ENCODE assay signal across 8 cellular contexts in the genomic region with DNA sequence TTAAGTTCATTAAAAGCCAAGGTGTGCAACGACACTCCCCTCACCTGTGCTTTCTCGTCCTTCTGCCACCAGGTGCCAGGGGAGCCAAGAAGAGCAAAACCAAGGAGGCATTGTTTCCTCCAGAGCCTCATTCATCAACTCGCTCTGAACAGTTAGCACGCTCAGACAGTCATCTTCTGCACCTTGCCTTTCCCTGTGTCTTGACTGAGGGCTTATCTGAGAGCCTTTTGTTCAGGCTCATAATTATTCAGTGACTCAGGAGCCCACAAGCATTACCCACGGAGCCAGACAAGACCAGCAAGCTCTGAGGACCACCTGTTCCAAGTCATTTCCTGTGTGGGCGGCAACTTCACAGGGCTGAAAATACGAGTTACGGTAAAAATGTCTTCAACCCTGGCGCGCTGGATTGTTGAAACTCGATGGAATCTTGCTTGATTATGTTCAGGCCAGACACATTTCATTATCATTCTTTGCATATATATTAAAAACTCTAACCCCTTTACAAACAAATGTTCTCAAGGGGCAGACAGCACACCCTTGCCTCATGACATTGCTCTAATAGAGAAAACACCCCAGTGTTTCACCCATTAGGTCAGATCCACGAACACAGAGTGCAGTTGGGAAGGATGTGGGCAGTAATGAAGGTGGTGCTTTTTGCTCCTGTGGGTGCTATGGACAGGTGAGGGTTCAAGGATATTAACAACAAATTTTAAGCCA.
DNase-seq lines count a peak whose midpoint lies in the region; ATAC-seq and TF ChIP-seq lines count a peak whose summit lies in the region.

No MANE protein-coding gene starts in this region.

- ATAC-seq in mucosa of descending colon = peak; percentile 31

- in situ Hi-C loops in ACHN (cut with HindIII; ENCODE audit: low pct_ligation_motif_present, low pct_unique_long_range_greater_than_20kb, low sequenced_read_pairs) = no loop called here
- in situ Hi-C loops in G401 (cut with HindIII; ENCODE audit: low sequenced_read_pairs) = no loop called here

- no peaks in the 10 kb centered on the region for H3K36me3 ChIP-seq in mucosa of descending colon (ENCODE audit: low read depth)

- DNase-seq in ACHN (peak; percentile 6), NAMALWA (ENCODE audit: low spot score) (peak; percentile 57), mucosa of descending colon (no peak), NCI-H446 (lab: John Stamatoyannopoulos, UW) (no peak), G401 (ENCODE audit: low spot score) (no peak), NCI-H2227 treated with DMSO at 0.1 percent for 48 hours (lab: John Stamatoyannopoulos, UW) (no peak), DMS 273 treated with DMSO at 0.1 percent for 48 hours (lab: John Stamatoyannopoulos, UW) (no peak)
- DNase-seq in activated T-cell treated with anti-CD3 and anti-CD28 coated beads, Interleukin-2, amount 50 U/mL, for 1 hour = peak; percentile 46

- H3K4me3 ChIP-seq in mucosa of descending colon = no peak overlapping the region

- TF ChIP-seq CTCF in mucosa of descending colon (IDR thresholded peaks at IDR 0.05) = no peak

- no peaks in the 10 kb centered on the region for H3K9me3 ChIP-seq in mucosa of descending colon

- intact Hi-C loops in mucosa of descending colon (cut with DNase I, micrococcal nuclease) = no loop called here

- no peaks in the 10 kb centered on the region for H3K4me1 ChIP-seq in mucosa of descending colon (ENCODE audit: low read depth)

Comparison
In these comparisons a context has a peak if more than half of its experiments do, and no peak if none do; other contexts are left out.
1. DNase-seq: peak in ACHN (single experiment), NAMALWA (single experiment) and activated T-cell treated with anti-CD3 and anti-CD28 coated beads, Interleukin-2, amount 50 U/mL, for 1 hour (single experiment); none in mucosa of descending colon (0 of 3), NCI-H446 (0 of 2), G401 (single experiment), NCI-H2227 treated with DMSO at 0.1 percent for 48 hours (single experiment) and DMS 273 treated with DMSO at 0.1 percent for 48 hours (single experiment).